Comparison of ENCODE assay signal across 12 cellular contexts in the genomic region with DNA sequence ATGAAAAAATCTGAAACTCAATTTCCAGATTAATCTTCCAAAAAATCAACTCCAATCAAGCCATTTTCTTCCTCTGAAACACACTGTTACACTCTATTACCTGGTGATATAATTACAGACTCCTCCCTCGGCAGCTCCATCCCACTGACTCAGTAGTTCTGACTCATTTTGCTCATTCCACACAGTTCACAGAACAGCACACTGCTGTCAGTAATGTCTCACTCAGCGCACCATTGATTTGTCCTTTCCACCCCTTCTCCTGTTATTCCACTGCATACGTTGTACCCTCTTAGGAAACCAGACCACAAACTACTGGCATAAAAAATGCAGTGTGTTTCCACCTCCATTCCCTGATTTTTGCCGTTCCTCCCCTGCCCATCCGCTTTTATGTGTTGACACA.
DNase-seq lines count a peak whose midpoint lies in the region; ATAC-seq and TF ChIP-seq lines count a peak whose summit lies in the region.
"Had no signal": no experiment of that assay in that cellular context is flagged by ENCODE, and none has a peak within 500 bp of the region (broad histone marks: within the 10 kb centered on the region; RNA-seq: fewer than 3 reads in every experiment).

No MANE protein-coding gene starts in this region.

- no peak overlapping the region for H3K27ac Mint-ChIP-seq in stimulated activated naive CD8-positive, alpha-beta T cell treated with anti-CD3 and anti-CD28 coated beads, Interleukin-15, amount 100 ng/mL, for 72 hours
- H3K27ac Mint-ChIP-seq in activated T-helper 17 cell treated with anti-CD3 and anti-CD28 coated beads, Interleukin-2, amount 50 U/mL, for 72 hours, result no peak overlapping the region
- H3K27ac Mint-ChIP-seq in activated naive CD4-positive, alpha-beta T cell treated with anti-CD3 and anti-CD28 coated beads for 36 hours, result no peak overlapping the region
- H3K27ac Mint-ChIP-seq: activated B cell treated with CpG ODN at 0.5 μM for 24 hours had no signal

- H3K9me3 Mint-ChIP-seq in stimulated activated naive CD8-positive, alpha-beta T cell treated with anti-CD3 and anti-CD28 coated beads, Interleukin-15, amount 100 ng/mL, for 72 hours, result no peaks in the 10 kb centered on the region
- no peaks in the 10 kb centered on the region for H3K9me3 Mint-ChIP-seq in activated T-helper 17 cell treated with anti-CD3 and anti-CD28 coated beads, Interleukin-2, amount 50 U/mL, for 72 hours
- H3K9me3 Mint-ChIP-seq in activated naive CD4-positive, alpha-beta T cell treated with anti-CD3 and anti-CD28 coated beads for 36 hours, result no peaks in the 10 kb centered on the region
- H3K9me3 Mint-ChIP-seq: activated B cell treated with CpG ODN at 0.5 μM for 24 hours had no signal

- no peaks in the 10 kb centered on the region for H3K27me3 ChIP-seq in foreskin keratinocyte
- H3K27me3 ChIP-seq: neutrophil had no signal

- in situ Hi-C loops in GM13977 (cut with MboI; ENCODE audit: low pct_unique_long_range_greater_than_20kb, low sequenced_read_pairs, unreplicated experiment), result no loop called here

- CTCF ChIA-PET in activated naive CD4-positive, alpha-beta T cell treated with anti-CD3 and anti-CD28 coated beads for 36 hours (lab: Charles Lee), result no interaction called here

- TF ChIP-seq CTCF in foreskin keratinocyte (conservative IDR thresholded peaks at IDR 0.05), result no peak
- no peak for TF ChIP-seq CTCF in GM13977 (IDR thresholded peaks at IDR 0.05; ENCODE audit: extremely low read depth, insufficient read depth, missing control alignments)

- H3K4me3 Mint-ChIP-seq in stimulated activated naive CD8-positive, alpha-beta T cell treated with anti-CD3 and anti-CD28 coated beads, Interleukin-15, amount 100 ng/mL, for 72 hours, result no peak overlapping the region
- no peak overlapping the region for H3K4me3 Mint-ChIP-seq in activated T-helper 17 cell treated with anti-CD3 and anti-CD28 coated beads, Interleukin-2, amount 50 U/mL, for 72 hours
- no peak overlapping the region for H3K4me3 Mint-ChIP-seq in activated naive CD4-positive, alpha-beta T cell treated with anti-CD3 and anti-CD28 coated beads for 36 hours
- H3K4me3 Mint-ChIP-seq: activated B cell treated with CpG ODN at 0.5 μM for 24 hours had no signal

- DNase-seq in stimulated activated naive CD8-positive, alpha-beta T cell treated with anti-CD3 and anti-CD28 coated beads, Interleukin-15, Interleukin-2, amounts not matched to agents 100 U/mL and 50 U/mL, for 24 hours, result no peak
- DNase-seq in stimulated activated naive CD8-positive, alpha-beta T cell treated with anti-CD3 and anti-CD28 coated beads, Interleukin-15, amount 100 ng/mL, for 72 hours, result no peak
- peak; percentile 78 for DNase-seq in amniotic epithelial cell (ENCODE audit: low read depth)
- DNase-seq in foreskin keratinocyte, result peak; percentile 62 to 79
- DNase-seq in GM13977 (ENCODE audit: low spot score), result no peak
- no peak for DNase-seq in HT-29 (ENCODE audit: low spot score)
- no peak for DNase-seq in activated naive CD4-positive, alpha-beta T cell treated with anti-CD3 and anti-CD28 coated beads for 36 hours
- DNase-seq: 8988T, activated B cell treated with CpG ODN at 0.5 μM for 24 hours, NCI-H2081 treated with DMSO at 0.1 percent for 48 hours had no signal

- peaks cover 19% of the 10 kb centered on the region for H3K4me1 ChIP-seq in foreskin keratinocyte

- intact Hi-C loops in activated naive CD4-positive, alpha-beta T cell treated with anti-CD3 and anti-CD28 coated beads for 36 hours (cut with micrococcal nuclease), result no loop called here

- ATAC-seq in stimulated activated naive CD8-positive, alpha-beta T cell treated with anti-CD3 and anti-CD28 coated beads, Interleukin-15, Interleukin-2, amounts not matched to agents 100 U/mL and 50 U/mL, for 24 hours, result peak; percentile 49
- ATAC-seq in stimulated activated naive CD8-positive, alpha-beta T cell treated with anti-CD3 and anti-CD28 coated beads, Interleukin-15, amount 100 ng/mL, for 72 hours, result no peak
- ATAC-seq in foreskin keratinocyte, result peak; percentile 100
- ATAC-seq in activated T-helper 17 cell treated with anti-CD3 and anti-CD28 coated beads, Interleukin-2, amount 50 U/mL, for 72 hours (replicated peaks), result no peak

- H3K27me3 Mint-ChIP-seq in stimulated activated naive CD8-positive, alpha-beta T cell treated with anti-CD3 and anti-CD28 coated beads, Interleukin-15, amount 100 ng/mL, for 72 hours, result no peaks in the 10 kb centered on the region
- H3K27me3 Mint-ChIP-seq in activated T-helper 17 cell treated with anti-CD3 and anti-CD28 coated beads, Interleukin-2, amount 50 U/mL, for 72 hours, result no peaks in the 10 kb centered on the region
- H3K27me3 Mint-ChIP-seq in activated naive CD4-positive, alpha-beta T cell treated with anti-CD3 and anti-CD28 coated beads for 36 hours (ENCODE audit: low read depth), result no peaks in the 10 kb centered on the region
- H3K27me3 Mint-ChIP-seq: activated B cell treated with CpG ODN at 0.5 μM for 24 hours had no signal

- no peaks in the 10 kb centered on the region for H3K4me1 Mint-ChIP-seq in stimulated activated naive CD8-positive, alpha-beta T cell treated with anti-CD3 and anti-CD28 coated beads, Interleukin-15, amount 100 ng/mL, for 72 hours
- H3K4me1 Mint-ChIP-seq in activated T-helper 17 cell treated with anti-CD3 and anti-CD28 coated beads, Interleukin-2, amount 50 U/mL, for 72 hours, result no peaks in the 10 kb centered on the region
- H3K4me1 Mint-ChIP-seq in activated naive CD4-positive, alpha-beta T cell treated with anti-CD3 and anti-CD28 coated beads for 36 hours (ENCODE audit: low read depth), result no peaks in the 10 kb centered on the region
- H3K4me1 Mint-ChIP-seq: activated B cell treated with CpG ODN at 0.5 μM for 24 hours had no signal

- no peaks in the 10 kb centered on the region for H3K36me3 Mint-ChIP-seq in activated T-helper 17 cell treated with anti-CD3 and anti-CD28 coated beads, Interleukin-2, amount 50 U/mL, for 72 hours (ENCODE audit: low read depth)
- no peaks in the 10 kb centered on the region for H3K36me3 Mint-ChIP-seq in activated naive CD4-positive, alpha-beta T cell treated with anti-CD3 and anti-CD28 coated beads for 36 hours (ENCODE audit: low read depth)

- H3K27ac ChIP-seq in foreskin keratinocyte, result peak overlapping the region; percentile 12
- H3K27ac ChIP-seq: neutrophil had no signal

Comparison
In these comparisons a context has a peak if more than half of its experiments do, and no peak if none do; other contexts are left out.
1. ATAC-seq: peak in stimulated activated naive CD8-positive, alpha-beta T cell treated with anti-CD3 and anti-CD28 coated beads, Interleukin-15, Interleukin-2, amounts not matched to agents 100 U/mL and 50 U/mL, for 24 hours (single experiment) and foreskin keratinocyte (single experiment); none in stimulated activated naive CD8-positive, alpha-beta T cell treated with anti-CD3 and anti-CD28 coated beads, Interleukin-15, amount 100 ng/mL, for 72 hours (single experiment) and activated T-helper 17 cell treated with anti-CD3 and anti-CD28 coated beads, Interleukin-2, amount 50 U/mL, for 72 hours (single experiment).
2. DNase-seq: peak in amniotic epithelial cell (single experiment) and foreskin keratinocyte (2 of 2); none in stimulated activated naive CD8-positive, alpha-beta T cell treated with anti-CD3 and anti-CD28 coated beads, Interleukin-15, Interleukin-2, amounts not matched to agents 100 U/mL and 50 U/mL, for 24 hours (single experiment), stimulated activated naive CD8-positive, alpha-beta T cell treated with anti-CD3 and anti-CD28 coated beads, Interleukin-15, amount 100 ng/mL, for 72 hours (0 of 2), GM13977 (single experiment), HT-29 (single experiment) and activated naive CD4-positive, alpha-beta T cell treated with anti-CD3 and anti-CD28 coated beads for 36 hours (single experiment).